In genomic region chr3:111568906-111569305, GRCh38 we compare ENCODE assay signal across 18 cellular contexts. TPM values are rescaled to one million over a fixed set of nuclear protein-coding genes. Genes with fewer than 3 reads are reported as not detected.
DNase-seq lines count a peak whose midpoint lies in the region; ATAC-seq and TF ChIP-seq lines count a peak whose summit lies in the region.
"Had no signal": no experiment of that assay in that cellular context is flagged by ENCODE, and none has a peak within 500 bp of the region (broad histone marks: within the 10 kb centered on the region; RNA-seq: fewer than 3 reads in every experiment).

No MANE protein-coding gene starts in this region.

- POLR2A ChIA-PET in SK-N-SH (lab: Yijun Ruan, JAX) (no interaction called here), A673 (lab: Charles Lee; ENCODE audit: low non-redundant PET) (no interaction called here)

- H3K4me1 ChIP-seq in SK-N-SH (ENCODE audit: control insufficient read depth in 1 of 2, insufficient read depth in 2 of 2, low read depth in 1 of 2, low read length in 1 of 2): peaks cover 3 to 13% of the 10 kb centered on the region in 2 experiments; a peak in 2 of 4 replicates
- no peaks in the 10 kb centered on the region for H3K4me1 ChIP-seq in A673 (ENCODE audit: insufficient read depth, low read length, poor library complexity, severe bottlenecking)
- H3K4me1 ChIP-seq: BE2C had no signal

- no peak overlapping the region; the same call in 1 of the 2 replicates for H2AFZ ChIP-seq in SK-N-SH (ENCODE audit: low read depth)

- H3K27me3 ChIP-seq in SK-N-SH (ENCODE audit: insufficient read depth) (no peaks in the 10 kb centered on the region), A673 (replicated peaks; ENCODE audit: insufficient read depth, low read depth, low read length, poor library complexity) (peaks cover 3% of the 10 kb centered on the region)
- H3K27me3 ChIP-seq: BE2C had no signal

- TF ChIP-seq CTCF in SK-N-SH (IDR thresholded peaks at IDR 0.05): no peak
- no peak for TF ChIP-seq CTCF in astrocyte of the cerebellum (IDR thresholded peaks at IDR 0.05; ENCODE audit: low read depth, low read length, missing control alignments)
- no peak for TF ChIP-seq CTCF in A673 (conservative IDR thresholded peaks at IDR 0.05; ENCODE audit: low read depth, low read length)

- H3K4me3 ChIP-seq in SK-N-SH (ENCODE audit: low read depth in 2 of 2, low read length in 1 of 2) (no peak overlapping the region), astrocyte of the cerebellum (ENCODE audit: low read depth, low read length) (no peak overlapping the region), A673 (ENCODE audit: low read depth, low read length, poor library complexity, severe bottlenecking) (no peak overlapping the region)

- peaks cover 7% of the 10 kb centered on the region for H3F3A ChIP-seq in SK-N-SH (replicated peaks; ENCODE audit: insufficient read depth)

- H3K36me3 ChIP-seq in SK-N-SH (replicated peaks in 1 of 2; ENCODE audit: control insufficient read depth in 1 of 2, insufficient read depth in 2 of 2, low read length in 1 of 2): no peaks in the 10 kb centered on the region
- no peaks in the 10 kb centered on the region for H3K36me3 ChIP-seq in A673 (ENCODE audit: insufficient read depth, low read length, poor library complexity, severe bottlenecking)
- H3K36me3 ChIP-seq: BE2C had no signal

- CTCF ChIA-PET in SK-N-SH (lab: Yijun Ruan, JAX) (interaction anchor here (0.8 to 1.3 kb wide), 3 partner anchors 9 to 42 kb away, joined by 3 read pairs; no protein-coding TSS in a partner anchor), A673 (lab: Charles Lee) (no interaction called here)

- H3K9ac ChIP-seq in SK-N-SH: no peak overlapping the region

- in situ Hi-C loops in astrocyte of the cerebellum (cut with HindIII; ENCODE audit: low sequenced_read_pairs): no loop called here

- no peak for ATAC-seq in SK-N-SH treated with all-trans-retinoic acid at 6 μM for 48 hours
- ATAC-seq in HG03460 (IDR thresholded peaks at IDR 0.05; ENCODE audit: unreplicated experiment): no peak
- ATAC-seq: HepG2 had no signal

- no peak overlapping the region for H3K4me2 ChIP-seq in SK-N-SH

- no peaks in the 10 kb centered on the region for H3K9me2 ChIP-seq in SK-N-SH

- no peaks in the 10 kb centered on the region for H3K79me2 ChIP-seq in SK-N-SH (ENCODE audit: insufficient read depth)

- no peak for TF ChIP-seq EP300 in SK-N-SH (IDR thresholded peaks at IDR 0.05; ENCODE audit: borderline replicate concordance in 1 of 2, low read depth in 1 of 2, low read length in 1 of 2)

- no peaks in the 10 kb centered on the region; the same call in 1 of the 2 replicates for H3K9me3 ChIP-seq in SK-N-SH
- no peaks in the 10 kb centered on the region for H3K9me3 ChIP-seq in A673 (ENCODE audit: low read depth, low read length, poor library complexity, severe bottlenecking)
- H3K9me3 ChIP-seq: BE2C had no signal

- no peak for TF ChIP-seq RAD21 in SK-N-SH (IDR thresholded peaks at IDR 0.05; ENCODE audit: low read length)

- DNase-seq in SK-N-SH (no peak), astrocyte of the cerebellum (ENCODE audit: low read depth) (peak; percentile 23), myocyte (ENCODE audit: low read depth) (peak; percentile 8), NCI-H510A (lab: John Stamatoyannopoulos, UW) (no peak), A673 (ENCODE audit: low spot score) (no peak)
- DNase-seq: 8988T; ACHN; BE2C; C1 segment of cervical spinal cord; CD4-positive, CD25-positive, alpha-beta regulatory T cell; CD8-positive, alpha-beta memory T cell; COR-L47; GDM1; H9 had no signal

- no TSS peak for BruUV-seq in A673 (replicated peaks; lab: Mats Ljungman, UMichigan)

- intact Hi-C loops in A673 (cut with micrococcal nuclease; ENCODE audit: unreplicated experiment): no loop called here

- H3K27ac ChIP-seq in SK-N-SH (ENCODE audit: low read depth in 2 of 2, low read length in 1 of 2) (no peak overlapping the region), A673 (ENCODE audit: low read depth, low read length, poor library complexity, severe bottlenecking) (no peak overlapping the region)

- no peaks in the 10 kb centered on the region for H4K20me1 ChIP-seq in SK-N-SH (ENCODE audit: insufficient read depth)

TF ChIP-seq in SK-N-SH, 30 proteins besides CTCF, POLR2A, EP300 and RAD21:
- TF ChIP-seq MAX (IDR thresholded peaks at IDR 0.05; ENCODE audit: low read depth) (no peak), REST (IDR thresholded peaks at IDR 0.05; ENCODE audit: low read depth, low read length) (no peak), POLR2AphosphoS5 (IDR thresholded peaks at IDR 0.05; ENCODE audit: low read depth, low read length) (no peak), NFIC (IDR thresholded peaks at IDR 0.05; ENCODE audit: borderline replicate concordance) (peak; percentile 10; the same call in 1 of the 2 replicates)

TF ChIP-seq in SK-N-SH treated with all-trans-retinoic acid at 6 μM for 48 hours, 23 proteins besides CTCF, POLR2A, EP300 and RAD21:
- no peak for TF ChIP-seq SNAI2 (CRISPR knock-in tag; IDR thresholded peaks at IDR 0.05)
- TF ChIP-seq ISL1 (CRISPR knock-in tag; IDR thresholded peaks at IDR 0.05): no peak
- TF ChIP-seq PPARA (CRISPR knock-in tag; IDR thresholded peaks at IDR 0.05; ENCODE audit: borderline replicate concordance): no peak
- no peak for TF ChIP-seq CSDC2 (CRISPR knock-in tag; IDR thresholded peaks at IDR 0.05)
- TF ChIP-seq ZC3H10 (CRISPR knock-in tag; IDR thresholded peaks at IDR 0.05): no peak
- no peak for TF ChIP-seq TSHZ2 (CRISPR knock-in tag; IDR thresholded peaks at IDR 0.05)
- TF ChIP-seq CREB5 (CRISPR knock-in tag; IDR thresholded peaks at IDR 0.05; ENCODE audit: low read depth): no peak
- no peak for TF ChIP-seq ZNF565 (CRISPR knock-in tag; conservative IDR thresholded peaks at IDR 0.05; ENCODE audit: low read depth)
- no peak for TF ChIP-seq ESRRG (CRISPR knock-in tag; IDR thresholded peaks at IDR 0.05)

RNA-seq across cellular contexts. Expression of gene ZBED2, which starts 26.2 kb away (rescaled TPM):
- 0.76 and 1.3 TPM in 2 replicates for polyA plus RNA-seq in SK-N-SH (2012; rRNA removed)
- 1.3 and 1.4 TPM in 2 replicates for polyA plus RNA-seq in SK-N-SH (2012; cell fraction: cytosol; rRNA removed)
- polyA plus RNA-seq in SK-N-SH (2012; cell fraction: nucleus; rRNA removed): 0.47 and 0.83 TPM in 2 replicates
- total RNA-seq in myocyte (not detected in 2 replicates), A673 (2021) (not detected in 2 replicates)
- not detected for polyA plus RNA-seq in myocyte (2012)
- total RNA-seq: H1, H9 had no signal
- polyA plus RNA-seq: H1, HepG2 had no signal

RNA-seq across cellular contexts. Expression of gene CD96, which starts 26.9 kb away (rescaled TPM):
- 0.02 and 0.06 TPM in 2 replicates for polyA plus RNA-seq in SK-N-SH (2012; rRNA removed)
- 0.03 and 0.05 TPM in 2 replicates for polyA plus RNA-seq in SK-N-SH (2012; cell fraction: cytosol; rRNA removed)
- 0.01 TPM in 1 of 2 replicates, not detected in the other for polyA plus RNA-seq in SK-N-SH (2012; cell fraction: nucleus; rRNA removed)
- 0.08 TPM in 1 of 2 replicates, not detected in the other for total RNA-seq in myocyte
- polyA plus RNA-seq in myocyte (2012): 0.14 TPM
- total RNA-seq in A673 (2021): not detected in 2 replicates
- total RNA-seq: H1, H9, HepG2 had no signal
- polyA plus RNA-seq: H1, HepG2 had no signal

Comparison
In these comparisons a context has a peak if more than half of its experiments do, and no peak if none do; other contexts are left out.
1. DNase-seq: peak in astrocyte of the cerebellum (single experiment) and myocyte (single experiment); none in SK-N-SH (single experiment), NCI-H510A (single experiment) and A673 (single experiment).